Comparison of ENCODE assay signal across 7 cellular contexts in the genomic region with DNA sequence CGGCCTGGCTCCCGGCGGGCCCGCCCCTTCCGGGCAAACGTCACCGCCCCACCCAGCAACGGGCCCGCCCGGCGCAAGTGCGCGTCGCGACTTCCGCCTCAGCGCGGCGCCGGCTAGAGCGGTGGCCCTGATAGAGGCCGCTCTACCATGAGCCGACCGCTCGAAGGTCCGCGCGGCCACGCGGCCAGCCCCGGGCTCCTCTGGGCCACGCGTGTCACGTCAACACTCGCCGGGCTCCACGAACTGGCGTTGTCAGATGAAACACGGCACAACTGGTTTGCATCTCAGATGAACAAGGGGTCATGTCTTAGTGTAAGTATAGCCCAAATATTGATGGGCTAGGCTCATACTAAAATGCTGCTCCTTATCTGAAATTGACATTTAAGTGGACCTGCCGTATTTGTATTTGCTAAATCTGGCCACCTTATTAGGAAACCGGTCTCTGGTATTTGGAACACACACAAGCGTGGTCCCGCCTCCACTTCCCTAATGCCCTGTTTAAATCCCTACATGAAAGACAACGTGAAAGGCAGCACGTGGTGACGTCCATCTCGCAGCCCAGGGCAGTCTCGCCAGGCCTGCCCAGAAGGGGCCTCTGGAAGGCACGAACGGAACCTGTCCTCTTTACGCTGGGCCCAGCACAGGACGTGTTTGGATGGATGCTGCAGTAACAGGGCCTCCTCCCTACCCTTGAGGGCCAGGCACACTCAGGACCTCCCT. TPM values are rescaled to one million over a fixed set of nuclear protein-coding genes. Genes with fewer than 3 reads are reported as not detected.
DNase-seq lines count a peak whose midpoint lies in the region; ATAC-seq, FAIRE-seq and TF ChIP-seq lines count a peak whose summit lies in the region.

A gene (minus strand): TSS at position 31 of the 720 bp plus-strand sequence.

- H3K9me3 ChIP-seq in WERI-Rb-1 (ENCODE audit: severe bottlenecking): no peaks in the 10 kb centered on the region

- H3K27me3 ChIP-seq in WERI-Rb-1 (ENCODE audit: insufficient read depth, low read depth, severe bottlenecking) (no peaks in the 10 kb centered on the region), bronchial epithelial cell (ENCODE audit: control insufficient read depth, insufficient read depth, low read length) (no peaks in the 10 kb centered on the region)

- no peak for FAIRE-seq in bronchial epithelial cell (lab: Jason Lieb, UNC)

- peak within 1 kb of the TSS; percentile 73 for H3K4me3 ChIP-seq in WERI-Rb-1 (ENCODE audit: low read depth, low read length)
- peak within 1 kb of the TSS; percentile 59 for H3K4me3 ChIP-seq in bronchial epithelial cell (ENCODE audit: low read depth, low read length)

- peak; percentile 78 for ATAC-seq in GM18502 (IDR thresholded peaks at IDR 0.05; ENCODE audit: poor library complexity, unreplicated experiment)
- peak; percentile 91 for ATAC-seq in HG02885 (IDR thresholded peaks at IDR 0.05; ENCODE audit: poor library complexity, unreplicated experiment)

- H3K27ac ChIP-seq in WERI-Rb-1: peak within 1 kb of the TSS; percentile 86

- H3K36me3 ChIP-seq in WERI-Rb-1 (peaks cover 29% of the 10 kb centered on the region), bronchial epithelial cell (ENCODE audit: control insufficient read depth, insufficient read depth, low read length) (peaks cover 17% of the 10 kb centered on the region)

- TF ChIP-seq CTCF in WERI-Rb-1 (IDR thresholded peaks at IDR 0.05; ENCODE audit: low read depth, low read length): no peak
- TF ChIP-seq CTCF in bronchial epithelial cell (IDR thresholded peaks at IDR 0.05; ENCODE audit: insufficient read depth, low read length, severe bottlenecking): peak; percentile 9

- DNase-seq in NCI-H2107 treated with DMSO at 0.1 percent for 48 hours (lab: John Stamatoyannopoulos, UW; ENCODE audit: unreplicated experiment): peak; percentile 35
- DNase-seq in WERI-Rb-1: peak; percentile 79
- DNase-seq in bronchial epithelial cell (ENCODE audit: low read depth): peak; percentile 52
- DNase-seq in inferior parietal cortex (ENCODE audit: extremely low spot score): peak; percentile 88
- peak; percentile 51 for DNase-seq in smooth muscle cell of the brain vasculature (ENCODE audit: low read depth, low spot score)

RNA-seq across cellular contexts. Expression of the gene that starts here (rescaled TPM):
- total RNA-seq in bronchial epithelial cell: 26.3 and 31.9 TPM in 2 replicates

Comparison
In these comparisons a context has a peak if more than half of its experiments do, and no peak if none do; other contexts are left out.
1. Peak in every context shown above with its lines: DNase-seq, ATAC-seq, H3K4me3 ChIP-seq and H3K27ac ChIP-seq.
2. DNase-seq: peak in every context shown above with its lines; median percentile 88 in inferior parietal cortex; 79 in WERI-Rb-1; 52 in bronchial epithelial cell; 51 in smooth muscle cell of the brain vasculature; 35 in NCI-H2107 treated with DMSO at 0.1 percent for 48 hours.